ENCODE assay signal across 24 cellular contexts in the genomic region with DNA sequence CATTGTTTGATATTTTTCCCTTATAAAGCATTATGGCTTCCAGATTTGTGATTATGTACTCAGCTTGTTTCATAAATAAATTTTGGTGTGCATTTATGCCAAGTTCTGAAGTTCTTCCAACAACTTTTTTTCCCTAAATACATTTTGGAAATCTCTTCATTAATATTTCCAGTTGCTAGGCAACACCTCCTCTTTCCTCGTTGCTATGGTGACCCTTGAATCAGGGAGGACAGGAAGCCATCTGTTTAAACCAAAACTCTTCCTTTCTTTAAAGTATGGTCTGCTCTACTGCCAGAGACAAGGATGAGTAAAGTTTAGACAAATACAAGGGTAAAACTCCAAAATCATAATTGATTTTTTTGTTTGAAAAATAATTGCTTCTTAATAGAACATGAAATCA.
"Had no signal": no experiment of that assay in that cellular context is flagged by ENCODE, and none has a peak within 500 bp of the region (broad histone marks: within the 10 kb centered on the region; RNA-seq: fewer than 3 reads in every experiment).

No MANE protein-coding gene starts in this region.

- H2AFZ ChIP-seq: neural progenitor cell had no signal

- H3K4me3 ChIP-seq: colonic mucosa, dorsolateral prefrontal cortex, left lung, lung, neural progenitor cell, thoracic aorta, vagina had no signal

- H3K9ac ChIP-seq: neural progenitor cell had no signal

- H3K4me1 ChIP-seq: colonic mucosa, left lung, neural progenitor cell, vagina had no signal

- DNase-seq: activated CD4-positive, alpha-beta memory T cell treated with anti-CD3 and anti-CD28 coated beads, Interleukin-2, amount 10 ng/mL, durations not matched to agents 7 days and 5 days; activated CD4-positive, alpha-beta T cell treated with anti-CD3 and anti-CD28 coated beads, Interleukin-2, amount 10 ng/mL, durations not matched to agents 24 days and 14 days; activated effector memory CD4-positive, alpha-beta T cell treated with anti-CD3 and anti-CD28 coated beads, Interleukin-2, amount 50 U/mL, for 16 hours; activated naive CD4-positive, alpha-beta T cell treated with anti-CD3 and anti-CD28 coated beads, Interleukin-2, amount 10 ng/mL, durations not matched to agents 7 days and 5 days; activated T-cell treated with anti-CD3 and anti-CD28 coated beads for 4 hours; amygdala; colonic mucosa; dorsolateral prefrontal cortex; effector memory CD8-positive, alpha-beta T cell; foreskin melanocyte; left lung; naive thymus-derived CD4-positive, alpha-beta T cell; retina; stimulated activated CD4-positive, alpha-beta T cell treated with anti-CD3 and anti-CD28 coated beads, Interleukin-4, amount 100 ng/mL, for 1 hour; stimulated activated naive CD4-positive, alpha-beta T cell had no signal

- FAIRE-seq: bronchial epithelial cell, endothelial cell of umbilical vein had no signal

- H3K9me3 ChIP-seq: thoracic aorta had no signal

- H3K27me3 ChIP-seq: colonic mucosa, dorsolateral prefrontal cortex, left lung, neural progenitor cell, vagina had no signal

- ATAC-seq: activated CD4-positive, CD25-positive, alpha-beta regulatory T cell treated with anti-CD3 and anti-CD28 coated beads, Interleukin-2, amount 50 U/mL, for 24 hours; effector memory CD8-positive, alpha-beta T cell; esophagus mucosa; left lung; naive thymus-derived CD4-positive, alpha-beta T cell had no signal

- H3K4me2 ChIP-seq: neural progenitor cell had no signal

- H3K36me3 ChIP-seq: colonic mucosa, left lung, neural progenitor cell, thoracic aorta, vagina had no signal

- H3K27ac ChIP-seq: colonic mucosa, dorsolateral prefrontal cortex, left lung, neural progenitor cell, thoracic aorta, vagina, VCaP had no signal
